In genomic region chr16:86222965-86223551, GRCh38 we compare ENCODE assay signal across 1 cellular context.
TF ChIP-seq lines count a peak whose summit lies in the region.

No MANE protein-coding gene starts in this region.

TF ChIP-seq in IMR-90, 13 proteins besides CTCF, POLR2A, EP300 and RAD21 (continued from another document):
- 0 out of 2 replicates have a peak, but pooled peaks have one; percentile 17 for TF ChIP-seq SMC3 (IDR thresholded peaks at IDR 0.05; ENCODE audit: low read depth, low read length)
